ENCODE assay signal across 10 cellular contexts in genomic region chr6:35299674-35300073, GRCh38. TPM values are rescaled to one million over a fixed set of nuclear protein-coding genes. Genes with fewer than 3 reads are reported as not detected.
DNase-seq lines count a peak whose midpoint lies in the region; ATAC-seq and TF ChIP-seq lines count a peak whose summit lies in the region.
"Had no signal": no experiment of that assay in that cellular context is flagged by ENCODE, and none has a peak within 500 bp of the region (broad histone marks: within the 10 kb centered on the region; RNA-seq: fewer than 3 reads in every experiment).

No MANE protein-coding gene starts in this region.

- no peak for TF ChIP-seq POLR2A in Peyer's patch (IDR thresholded peaks at IDR 0.05)

- no peak for ATAC-seq in activated CD8-positive, alpha-beta memory T cell treated with anti-CD3 and anti-CD28 coated beads, Interleukin-2, amount 10 ng/mL, durations not matched to agents 7 days and 5 days
- ATAC-seq: A549 had no signal

- H3K27ac ChIP-seq in Peyer's patch, result peak overlapping the region; percentile 74 to 96 (median 89)
- H3K27ac ChIP-seq: A549 had no signal

- H3K27ac Mint-ChIP-seq in activated CD8-positive, alpha-beta memory T cell treated with anti-CD3 and anti-CD28 coated beads, Interleukin-2, amount 10 ng/mL, durations not matched to agents 7 days and 5 days, result peak overlapping the region; percentile 92
- H3K27ac Mint-ChIP-seq in stimulated activated naive CD8-positive, alpha-beta T cell treated with anti-CD3 and anti-CD28 coated beads, Interleukin-15, Interleukin-2, amounts not matched to agents 100 ng/mL and 50 ng/mL, for 24 hours, result peak overlapping the region; percentile 97

- H3K36me3 Mint-ChIP-seq in activated CD8-positive, alpha-beta memory T cell treated with anti-CD3 and anti-CD28 coated beads, Interleukin-2, amount 10 ng/mL, durations not matched to agents 7 days and 5 days, result peaks cover 33% of the 10 kb centered on the region
- H3K36me3 Mint-ChIP-seq in stimulated activated naive CD8-positive, alpha-beta T cell treated with anti-CD3 and anti-CD28 coated beads, Interleukin-15, Interleukin-2, amounts not matched to agents 100 ng/mL and 50 ng/mL, for 24 hours (ENCODE audit: low read depth), result peaks cover 42% of the 10 kb centered on the region

- H3K27me3 Mint-ChIP-seq in activated CD8-positive, alpha-beta memory T cell treated with anti-CD3 and anti-CD28 coated beads, Interleukin-2, amount 10 ng/mL, durations not matched to agents 7 days and 5 days, result no peaks in the 10 kb centered on the region
- H3K27me3 Mint-ChIP-seq in stimulated activated naive CD8-positive, alpha-beta T cell treated with anti-CD3 and anti-CD28 coated beads, Interleukin-15, Interleukin-2, amounts not matched to agents 100 ng/mL and 50 ng/mL, for 24 hours, result no peaks in the 10 kb centered on the region

- peaks cover 0 to 10% (median 0%) of the 10 kb centered on the region in 3 donors for H3K36me3 ChIP-seq in Peyer's patch

- TF ChIP-seq CTCF in Peyer's patch (IDR thresholded peaks at IDR 0.05), result no peak

- H3K27me3 ChIP-seq in Peyer's patch, result no peaks in the 10 kb centered on the region

- CTCF ChIA-PET in activated CD8-positive, alpha-beta memory T cell treated with anti-CD3 and anti-CD28 coated beads, Interleukin-2, amount 10 ng/mL, durations not matched to agents 7 days and 5 days (lab: Charles Lee), result interaction anchor here (1.1 to 10.4 kb wide), 7 partner anchors 10 to 172 kb away, joined by 3 to 249 read pairs (median 33); partner anchors contain the start of genes PPARD and RPL10A

- H3K9me3 ChIP-seq in Peyer's patch, result no peaks in the 10 kb centered on the region
- H3K9me3 ChIP-seq: A549 had no signal

- H3K9me3 Mint-ChIP-seq in activated CD8-positive, alpha-beta memory T cell treated with anti-CD3 and anti-CD28 coated beads, Interleukin-2, amount 10 ng/mL, durations not matched to agents 7 days and 5 days (ENCODE audit: low read depth), result no peaks in the 10 kb centered on the region
- no peaks in the 10 kb centered on the region for H3K9me3 Mint-ChIP-seq in stimulated activated naive CD8-positive, alpha-beta T cell treated with anti-CD3 and anti-CD28 coated beads, Interleukin-15, Interleukin-2, amounts not matched to agents 100 ng/mL and 50 ng/mL, for 24 hours

- H3K4me1 Mint-ChIP-seq in activated CD8-positive, alpha-beta memory T cell treated with anti-CD3 and anti-CD28 coated beads, Interleukin-2, amount 10 ng/mL, durations not matched to agents 7 days and 5 days, result peaks cover 66% of the 10 kb centered on the region
- H3K4me1 Mint-ChIP-seq in stimulated activated naive CD8-positive, alpha-beta T cell treated with anti-CD3 and anti-CD28 coated beads, Interleukin-15, Interleukin-2, amounts not matched to agents 100 ng/mL and 50 ng/mL, for 24 hours (ENCODE audit: low read depth), result peaks cover 66% of the 10 kb centered on the region

- peak; percentile 68 for DNase-seq in activated CD8-positive, alpha-beta memory T cell treated with anti-CD3 and anti-CD28 coated beads, Interleukin-2, amount 10 ng/mL, durations not matched to agents 7 days and 5 days
- DNase-seq in activated CD8-positive, alpha-beta memory T cell treated with anti-CD3 and anti-CD28 coated beads, Interleukin-2, amount 50 U/mL, for 4 hours, result no peak
- peak in 2 of 3 donors; percentile 88 to 91 for DNase-seq in Peyer's patch
- DNase-seq in effector CD8-positive, alpha-beta T cell (lab: John Stamatoyannopoulos, UW), result peak; percentile 6
- no peak for DNase-seq in AG08395 (ENCODE audit: low spot score)
- DNase-seq in RKO (ENCODE audit: low spot score), result no peak
- DNase-seq in NCI-H2196 treated with DMSO at 0.1 percent for 48 hours (lab: John Stamatoyannopoulos, UW; ENCODE audit: unreplicated experiment), result no peak
- DNase-seq: stimulated activated CD4-positive, alpha-beta T cell treated with anti-CD3 and anti-CD28 coated beads, Interleukin-2, amount 100 ng/mL, for 48 hours had no signal

- H3K4me1 ChIP-seq in Peyer's patch, result peaks cover 4 to 38% (median 25%) of the 10 kb centered on the region in 4 donors
- H3K4me1 ChIP-seq: A549 had no signal

- H3K4me3 Mint-ChIP-seq in activated CD8-positive, alpha-beta memory T cell treated with anti-CD3 and anti-CD28 coated beads, Interleukin-2, amount 10 ng/mL, durations not matched to agents 7 days and 5 days, result peak overlapping the region; percentile 91
- H3K4me3 Mint-ChIP-seq in stimulated activated naive CD8-positive, alpha-beta T cell treated with anti-CD3 and anti-CD28 coated beads, Interleukin-15, Interleukin-2, amounts not matched to agents 100 ng/mL and 50 ng/mL, for 24 hours, result peak overlapping the region; percentile 92

- peak overlapping the region; percentile 58 to 75 (median 59) for H3K4me3 ChIP-seq in Peyer's patch
- H3K4me3 ChIP-seq: A549 had no signal

RNA-seq across cellular contexts. Expression of gene DEF6, which starts 2.1 kb away (rescaled TPM):
- total RNA-seq in activated CD8-positive, alpha-beta memory T cell treated with anti-CD3 and anti-CD28 coated beads, Interleukin-2, amount 10 ng/mL, durations not matched to agents 7 days and 5 days, result 100 to 1,000 TPM; 153 to 194 TPM
- total RNA-seq in Peyer's patch, result 10 to 100 TPM; 11.0 to 85.8 (median 21.5) TPM

RNA-seq across cellular contexts. Expression of gene ZNF76, which starts 40.1 kb away (rescaled TPM):
- total RNA-seq in activated CD8-positive, alpha-beta memory T cell treated with anti-CD3 and anti-CD28 coated beads, Interleukin-2, amount 10 ng/mL, durations not matched to agents 7 days and 5 days, result 10 to 100 TPM; 55.0 to 61.8 TPM
- total RNA-seq in Peyer's patch, result 100 to 1,000 TPM in 1 of 4 donors, 10 to 100 TPM in 3; 26.3 to 182 (median 54.8) TPM

RNA-seq across cellular contexts. Expression of gene PPARD, which starts 42.7 kb away (rescaled TPM):
- total RNA-seq in activated CD8-positive, alpha-beta memory T cell treated with anti-CD3 and anti-CD28 coated beads, Interleukin-2, amount 10 ng/mL, durations not matched to agents 7 days and 5 days, result 10 to 100 TPM; 16.4 to 18.8 TPM
- total RNA-seq in Peyer's patch, result 10 to 100 TPM; 24.8 to 67.9 (median 45.4) TPM

Comparison
In these comparisons a context has a peak if more than half of its experiments do, and no peak if none do; other contexts are left out.
1. DNase-seq: peak in activated CD8-positive, alpha-beta memory T cell treated with anti-CD3 and anti-CD28 coated beads, Interleukin-2, amount 10 ng/mL, durations not matched to agents 7 days and 5 days (single experiment), Peyer's patch (2 of 3) and effector CD8-positive, alpha-beta T cell (single experiment); none in activated CD8-positive, alpha-beta memory T cell treated with anti-CD3 and anti-CD28 coated beads, Interleukin-2, amount 50 U/mL, for 4 hours (single experiment), AG08395 (single experiment), RKO (single experiment) and NCI-H2196 treated with DMSO at 0.1 percent for 48 hours (single experiment).